In the genomic region with DNA sequence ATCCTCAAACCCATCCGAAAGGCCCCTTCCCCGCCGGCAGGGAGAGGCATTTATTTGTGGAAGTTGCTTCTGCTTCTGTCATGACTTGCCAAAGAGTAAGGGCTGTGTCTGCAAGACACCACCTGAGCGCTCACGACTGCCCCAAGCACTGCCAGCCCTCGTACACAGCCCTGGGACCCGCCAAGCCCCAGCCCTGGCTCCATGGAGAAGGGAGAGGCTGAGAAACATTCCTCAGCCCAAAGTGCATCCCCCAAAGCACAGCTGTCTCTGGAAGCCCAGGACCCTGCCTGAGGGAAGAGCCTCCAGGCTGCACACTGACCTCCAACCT, we compare ENCODE assay signal across 6 cellular contexts. TPM values are rescaled to one million over a fixed set of nuclear protein-coding genes. Genes with fewer than 3 reads are reported as not detected.
"Had no signal": no experiment of that assay in that cellular context is flagged by ENCODE, and none has a peak within 500 bp of the region (broad histone marks: within the 10 kb centered on the region; RNA-seq: fewer than 3 reads in every experiment).

No MANE protein-coding gene starts in this region.

- H3K9me3 ChIP-seq: ascending aorta, gastroesophageal sphincter, left ventricle myocardium inferior, thoracic aorta had no signal

- H3K36me3 ChIP-seq: ascending aorta, gastroesophageal sphincter, left ventricle myocardium inferior, thoracic aorta had no signal

- H3K27me3 ChIP-seq: ascending aorta had no signal

- H3K4me3 ChIP-seq: ascending aorta, gastroesophageal sphincter, left ventricle myocardium inferior, thoracic aorta had no signal

- H3K27ac ChIP-seq: ascending aorta, gastroesophageal sphincter, left ventricle myocardium inferior, thoracic aorta had no signal

RNA-seq across cellular contexts. Expression of a gene that starts 33.8 kb away (rescaled TPM):
- total RNA-seq: ascending aorta, dermis microvascular lymphatic vessel endothelial cell, posterior vena cava, thoracic aorta had no signal
